8 cellular contexts compared by ENCODE assay signal in genomic region chr10:124743188-124744046, GRCh38. TPM values are rescaled to one million over a fixed set of nuclear protein-coding genes. Genes with fewer than 3 reads are reported as not detected.
DNase-seq lines count a peak whose midpoint lies in the region; ATAC-seq and TF ChIP-seq lines count a peak whose summit lies in the region.

No MANE protein-coding gene starts in this region.

- peaks cover 28% of the 10 kb centered on the region for H3K4me1 ChIP-seq in A673 (ENCODE audit: insufficient read depth, low read length, poor library complexity, severe bottlenecking)

- CTCF ChIA-PET in A673 (lab: Charles Lee): interaction anchor here (0.6 to 2.7 kb wide), 2 partner anchors 214 to 282 kb away, joined by 3 to 30 read pairs; partner anchors contain the start of gene LHPP

- H3K36me3 ChIP-seq in A673 (ENCODE audit: insufficient read depth, low read length, poor library complexity, severe bottlenecking): peaks cover 5% of the 10 kb centered on the region

- no peaks in the 10 kb centered on the region for H3K9me3 ChIP-seq in A673 (ENCODE audit: low read depth, low read length, poor library complexity, severe bottlenecking)

- peak; percentile 47 for DNase-seq in A673 (ENCODE audit: low spot score)
- peak; percentile 58 for DNase-seq in GM13977 (ENCODE audit: low spot score)
- DNase-seq in Jurkat, Clone E6-1 (ENCODE audit: low read depth, low spot score): no peak
- DNase-seq in activated T-cell treated with anti-CD3 and anti-CD28 coated beads, Interleukin-2, amount 50 U/mL, for 24 hours: peak; percentile 67
- DNase-seq in fibroblast of villous mesenchyme (ENCODE audit: low read depth): peak; percentile 43
- no peak for DNase-seq in omental fat pad (ENCODE audit: low spot score)
- DNase-seq in HuH-7 (ENCODE audit: low spot score): no peak

- H3K27ac ChIP-seq in A673 (ENCODE audit: low read depth, low read length, poor library complexity, severe bottlenecking): peak overlapping the region; percentile 83

- TF ChIP-seq CTCF in A673 (conservative IDR thresholded peaks at IDR 0.05; ENCODE audit: low read depth, low read length): no peak
- no peak for TF ChIP-seq CTCF in GM13977 (IDR thresholded peaks at IDR 0.05; ENCODE audit: extremely low read depth, insufficient read depth, missing control alignments)
- TF ChIP-seq CTCF in fibroblast of villous mesenchyme (IDR thresholded peaks at IDR 0.05; ENCODE audit: insufficient read depth, low read depth, low read length): no peak
- no peak for TF ChIP-seq CTCF in omental fat pad (IDR thresholded peaks at IDR 0.05)

- ATAC-seq in omental fat pad (ENCODE audit: low FRiP score) (peak; percentile 21), GM21423 (IDR thresholded peaks at IDR 0.05; ENCODE audit: unreplicated experiment) (no peak)

- H3K4me3 Mint-ChIP-seq in activated T-cell treated with anti-CD3 and anti-CD28 coated beads, Interleukin-2, amount 50 U/mL, for 24 hours: peak overlapping the region; percentile 93

- peaks cover 11% of the 10 kb centered on the region for H3K36me3 Mint-ChIP-seq in activated T-cell treated with anti-CD3 and anti-CD28 coated beads, Interleukin-2, amount 50 U/mL, for 24 hours (ENCODE audit: low read depth)

- H3K4me3 ChIP-seq in A673 (ENCODE audit: low read depth, low read length, poor library complexity, severe bottlenecking): peak overlapping the region; percentile 83
- H3K4me3 ChIP-seq in Jurkat, Clone E6-1 (ENCODE audit: low read length): peak overlapping the region; percentile 78
- H3K4me3 ChIP-seq in fibroblast of villous mesenchyme (ENCODE audit: low read depth, low read length): peak overlapping the region; percentile 77

- intact Hi-C loops in A673 (cut with micrococcal nuclease; ENCODE audit: unreplicated experiment): loop anchor here (5.0 kb wide), 1 partner anchor 111 kb away; no protein-coding TSS in a partner anchor

- H3K9me3 Mint-ChIP-seq in activated T-cell treated with anti-CD3 and anti-CD28 coated beads, Interleukin-2, amount 50 U/mL, for 24 hours: no peaks in the 10 kb centered on the region

- peaks cover 59% of the 10 kb centered on the region for H3K4me1 Mint-ChIP-seq in activated T-cell treated with anti-CD3 and anti-CD28 coated beads, Interleukin-2, amount 50 U/mL, for 24 hours (ENCODE audit: low read depth)

- in situ Hi-C loops in GM13977 (cut with MboI; ENCODE audit: low pct_unique_long_range_greater_than_20kb, low sequenced_read_pairs, unreplicated experiment): loop anchor here (10.0 kb wide), 1 partner anchor 199 kb away; no protein-coding TSS in a partner anchor

- H3K27me3 Mint-ChIP-seq in activated T-cell treated with anti-CD3 and anti-CD28 coated beads, Interleukin-2, amount 50 U/mL, for 24 hours: no peaks in the 10 kb centered on the region

- no peaks in the 10 kb centered on the region for H3K27me3 ChIP-seq in A673 (replicated peaks; ENCODE audit: insufficient read depth, low read depth, low read length, poor library complexity)

- no TSS peak for BruUV-seq in A673 (replicated peaks; lab: Mats Ljungman, UMichigan)

- POLR2A ChIA-PET in A673 (lab: Charles Lee; ENCODE audit: low non-redundant PET): no interaction called here

- H3K27ac Mint-ChIP-seq in activated T-cell treated with anti-CD3 and anti-CD28 coated beads, Interleukin-2, amount 50 U/mL, for 24 hours: peak overlapping the region; percentile 89

RNA-seq across cellular contexts. Expression of gene FAM53B, which starts 0.8 kb away (rescaled TPM):
- total RNA-seq in A673 (2021): 18.3 and 19.8 TPM in 2 replicates
- 18.1 TPM for polyA plus RNA-seq in Jurkat, Clone E6-1 (2012; ENCODE audit: insufficient read depth, insufficient read length)
- total RNA-seq in fibroblast of villous mesenchyme: 13.4 and 13.9 TPM in 2 replicates
- total RNA-seq in omental fat pad: 10 to 100 TPM; 21.9 to 42.6 (median 32.2) TPM

RNA-seq across cellular contexts. Expression of gene EEF1AKMT2, which starts 48.3 kb away (rescaled TPM):
- total RNA-seq in A673 (2021) (32.2 and 33.4 TPM in 2 replicates), fibroblast of villous mesenchyme (19.9 and 20.0 TPM in 2 replicates), omental fat pad (10 to 100 TPM; 10.6 to 16.8 (median 13.3) TPM)
- 30.0 TPM for polyA plus RNA-seq in Jurkat, Clone E6-1 (2012; ENCODE audit: insufficient read depth, insufficient read length)

RNA-seq across cellular contexts. Expression of gene ABRAXAS2, which starts 58.2 kb away (rescaled TPM):
- total RNA-seq in A673 (2021) (19.1 and 21.2 TPM in 2 replicates), fibroblast of villous mesenchyme (12.9 and 22.5 TPM in 2 replicates), omental fat pad (10 to 100 TPM in 3 of 4 donors, 1 to 10 TPM in 1; 9.8 to 13.0 (median 11.3) TPM)
- 16.2 TPM for polyA plus RNA-seq in Jurkat, Clone E6-1 (2012; ENCODE audit: insufficient read depth, insufficient read length)

Comparison
In these comparisons a context has a peak if more than half of its experiments do, and no peak if none do; other contexts are left out.
1. DNase-seq: peak in A673 (single experiment), GM13977 (single experiment), activated T-cell treated with anti-CD3 and anti-CD28 coated beads, Interleukin-2, amount 50 U/mL, for 24 hours (single experiment) and fibroblast of villous mesenchyme (single experiment); none in Jurkat, Clone E6-1 (single experiment), omental fat pad (single experiment) and HuH-7 (single experiment).
2. Peak in every context shown above with its lines, with median percentiles within 50 percentile points of each other: H3K4me3 ChIP-seq.